ENCODE assay signal across 8 cellular contexts in the genomic region with DNA sequence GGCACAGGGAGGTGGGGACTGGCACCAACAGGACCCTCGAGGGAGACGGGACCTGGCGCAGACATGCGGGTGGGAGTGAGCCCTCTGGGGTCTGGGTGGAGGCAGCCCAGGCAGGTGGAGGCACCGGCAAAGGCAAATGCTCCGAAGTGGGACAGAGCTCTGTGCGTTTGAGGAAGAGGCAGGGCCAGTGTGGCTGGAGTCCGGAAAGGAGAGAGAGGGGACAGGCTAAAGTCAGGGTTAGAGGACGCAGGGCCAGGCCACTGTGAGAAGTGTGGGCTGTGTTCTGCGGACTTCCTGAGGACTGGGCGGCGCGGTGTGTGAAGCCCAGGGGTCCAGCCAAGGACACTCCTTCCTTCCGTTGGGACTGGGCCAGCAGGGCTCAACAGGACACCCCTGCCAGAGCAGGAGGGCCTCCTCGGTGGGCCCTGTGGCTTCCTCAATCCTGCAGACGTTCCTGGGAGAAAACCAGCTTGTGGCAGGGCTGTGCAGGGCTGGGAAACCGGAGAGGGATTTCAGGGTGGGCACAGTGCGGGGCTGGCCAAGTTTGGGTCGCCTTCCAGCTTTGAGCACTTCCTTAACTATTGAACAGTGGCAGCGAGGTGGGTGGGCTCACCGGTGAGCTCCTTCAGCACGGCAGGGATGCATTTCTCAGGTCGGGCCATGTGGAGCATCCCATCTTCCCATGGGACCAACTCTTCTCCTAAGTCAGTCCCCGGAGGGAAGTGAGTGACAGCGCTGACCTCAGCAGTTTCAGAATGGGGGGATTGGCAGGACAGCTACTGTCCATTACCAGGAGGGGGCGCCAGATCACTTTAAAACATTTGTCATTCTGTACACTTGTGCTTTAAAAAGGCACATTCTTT. TPM values are rescaled to one million over a fixed set of nuclear protein-coding genes. Genes with fewer than 3 reads are reported as not detected.
DNase-seq lines count a peak whose midpoint lies in the region; ATAC-seq and FAIRE-seq lines count a peak whose summit lies in the region.

No MANE protein-coding gene starts in this region.

- no peaks in the 10 kb centered on the region for H3K79me2 ChIP-seq in mesendoderm (ENCODE audit: control insufficient read depth, insufficient read depth, low read length)

- no peak for ATAC-seq in HG02588 (IDR thresholded peaks at IDR 0.05; ENCODE audit: unreplicated experiment)

- H3K79me1 ChIP-seq in mesendoderm (ENCODE audit: low read length), result no peaks in the 10 kb centered on the region

- H3K56ac ChIP-seq in mesendoderm (ENCODE audit: low read length), result no peak overlapping the region

- FAIRE-seq in GM18507 (lab: Jason Lieb, UNC), result peak; percentile 70

- H3K36me3 ChIP-seq in mesendoderm (ENCODE audit: control insufficient read depth, insufficient read depth, low read length), result no peaks in the 10 kb centered on the region

- H2BK5ac ChIP-seq in mesendoderm (ENCODE audit: low read length), result no peak overlapping the region

- no CpG with 5 or more reads among the region's 26 CpGs for WGBS in mesendoderm (ENCODE audit: extremely low coverage, insufficient coverage, low lambda C conversion rate)

- intact Hi-C loops in activated CD4-positive, alpha-beta T cell treated with anti-CD3 and anti-CD28 coated beads, Interleukin-2, amount 10 ng/mL, durations not matched to agents 24 days and 14 days (cut with micrococcal nuclease), result loop anchor here (1.0 to 5.0 kb wide), 4 partner anchors 50 to 548 kb away; a partner anchor contains a TSS

- no peak overlapping the region for H4K5ac ChIP-seq in mesendoderm (ENCODE audit: low read length)

- H2BK15ac ChIP-seq in mesendoderm (replicated peaks; ENCODE audit: low read depth), result no peak overlapping the region

- no peaks in the 10 kb centered on the region for H3K27me3 ChIP-seq in mesendoderm (ENCODE audit: insufficient read depth, low read length, poor library complexity)

- no peak overlapping the region for H2AK5ac ChIP-seq in mesendoderm (ENCODE audit: low read length)

- H3K4ac ChIP-seq in mesendoderm (ENCODE audit: low read depth, low read length), result no peak overlapping the region

- peaks cover 14% of the 10 kb centered on the region for H3K4me1 Mint-ChIP-seq in activated CD4-positive, alpha-beta T cell treated with anti-CD3 and anti-CD28 coated beads, Interleukin-2, amount 10 ng/mL, durations not matched to agents 24 days and 14 days

- no peak overlapping the region for H3K9ac ChIP-seq in mesendoderm (ENCODE audit: low read length)

- H3K27ac ChIP-seq in mesendoderm (ENCODE audit: low read depth, low read length), result no peak overlapping the region

- no peaks in the 10 kb centered on the region for H3K36me3 Mint-ChIP-seq in activated CD4-positive, alpha-beta T cell treated with anti-CD3 and anti-CD28 coated beads, Interleukin-2, amount 10 ng/mL, durations not matched to agents 24 days and 14 days (ENCODE audit: low read depth)

- peaks cover 15% of the 10 kb centered on the region for H3K27me3 Mint-ChIP-seq in activated CD4-positive, alpha-beta T cell treated with anti-CD3 and anti-CD28 coated beads, Interleukin-2, amount 10 ng/mL, durations not matched to agents 24 days and 14 days

- peak overlapping the region; percentile 88 for H3K27ac Mint-ChIP-seq in activated CD4-positive, alpha-beta T cell treated with anti-CD3 and anti-CD28 coated beads, Interleukin-2, amount 10 ng/mL, durations not matched to agents 24 days and 14 days

- DNase-seq in AG08395 (ENCODE audit: low spot score), result peak; percentile 51
- peak; percentile 43 for DNase-seq in GM18507 (ENCODE audit: extremely low spot score, insufficient read length, low read depth)
- peak; percentile 44 for DNase-seq in NCI-H345 treated with DMSO at 0.1 percent for 48 hours (lab: John Stamatoyannopoulos, UW; ENCODE audit: unreplicated experiment)
- peak; percentile 87 for DNase-seq in activated CD4-positive, alpha-beta T cell treated with anti-CD3 and anti-CD28 coated beads, Interleukin-2, amount 10 ng/mL, durations not matched to agents 24 days and 14 days
- DNase-seq in dedifferentiated amniotic fluid mesenchymal stem cell (ENCODE audit: extremely low spot score), result peak; percentile 82
- DNase-seq in mesendoderm, result peak; percentile 71
- DNase-seq in stimulated activated naive CD4-positive, alpha-beta T cell (lab: John Stamatoyannopoulos, UW), result peak in 5 of 6 experiments; percentile 16 to 58 (median 36)

- no peak overlapping the region for H3K4me2 ChIP-seq in mesendoderm (ENCODE audit: low read length)

- H3K18ac ChIP-seq in mesendoderm (ENCODE audit: low read length), result no peak overlapping the region

- no peak overlapping the region for H3K4me3 ChIP-seq in mesendoderm (ENCODE audit: low read length)

- peak overlapping the region; percentile 40 for H3K4me3 Mint-ChIP-seq in activated CD4-positive, alpha-beta T cell treated with anti-CD3 and anti-CD28 coated beads, Interleukin-2, amount 10 ng/mL, durations not matched to agents 24 days and 14 days

- H3K23ac ChIP-seq in mesendoderm (ENCODE audit: low read length), result no peak overlapping the region

- no peak overlapping the region for H4K8ac ChIP-seq in mesendoderm (ENCODE audit: low read depth, low read length)

- no peaks in the 10 kb centered on the region for H3K9me3 Mint-ChIP-seq in activated CD4-positive, alpha-beta T cell treated with anti-CD3 and anti-CD28 coated beads, Interleukin-2, amount 10 ng/mL, durations not matched to agents 24 days and 14 days

- H2BK120ac ChIP-seq in mesendoderm (ENCODE audit: low read depth, low read length), result no peak overlapping the region

- H3K4me1 ChIP-seq in mesendoderm (ENCODE audit: control insufficient read depth, low read depth, low read length), result no peaks in the 10 kb centered on the region

RNA-seq across cellular contexts. Expression of a gene that starts 22.5 kb away (rescaled TPM):
- total RNA-seq in activated CD4-positive, alpha-beta T cell treated with anti-CD3 and anti-CD28 coated beads, Interleukin-2, amount 10 ng/mL, durations not matched to agents 24 days and 14 days, result 5.7 and 6.3 TPM in 2 replicates
- polyA plus RNA-seq in mesendoderm (2013, experiment 1 of 2), result 4.0 TPM
- 4.3 TPM for polyA plus RNA-seq in mesendoderm (2013, experiment 2 of 2)

RNA-seq across cellular contexts. Expression of a gene that starts 22.8 kb away (rescaled TPM):
- 61.2 and 68.3 TPM in 2 replicates for total RNA-seq in activated CD4-positive, alpha-beta T cell treated with anti-CD3 and anti-CD28 coated beads, Interleukin-2, amount 10 ng/mL, durations not matched to agents 24 days and 14 days
- polyA plus RNA-seq in mesendoderm (2013, experiment 1 of 2), result 77.5 TPM
- polyA plus RNA-seq in mesendoderm (2013, experiment 2 of 2), result 81.0 TPM

RNA-seq across cellular contexts. Expression of a gene that starts 41.8 kb away (rescaled TPM):
- total RNA-seq in activated CD4-positive, alpha-beta T cell treated with anti-CD3 and anti-CD28 coated beads, Interleukin-2, amount 10 ng/mL, durations not matched to agents 24 days and 14 days, result 9.8 and 12.3 TPM in 2 replicates
- polyA plus RNA-seq in mesendoderm (2013, experiment 1 of 2), result 120 TPM
- 118 TPM for polyA plus RNA-seq in mesendoderm (2013, experiment 2 of 2)

RNA-seq across cellular contexts. Expression of a gene that starts 49.8 kb away (rescaled TPM):
- 68.3 and 72.9 TPM in 2 replicates for total RNA-seq in activated CD4-positive, alpha-beta T cell treated with anti-CD3 and anti-CD28 coated beads, Interleukin-2, amount 10 ng/mL, durations not matched to agents 24 days and 14 days
- polyA plus RNA-seq in mesendoderm (2013, experiment 1 of 2), result 118 TPM
- polyA plus RNA-seq in mesendoderm (2013, experiment 2 of 2), result 114 TPM

Comparison
In these comparisons a context has a peak if more than half of its experiments do, and no peak if none do; other contexts are left out.
1. DNase-seq: peak in every context shown above with its lines; median percentile 87 in activated CD4-positive, alpha-beta T cell treated with anti-CD3 and anti-CD28 coated beads, Interleukin-2, amount 10 ng/mL, durations not matched to agents 24 days and 14 days; 82 in dedifferentiated amniotic fluid mesenchymal stem cell; 71 in mesendoderm; 51 in AG08395; 44 in NCI-H345 treated with DMSO at 0.1 percent for 48 hours; 43 in GM18507; 36 in stimulated activated naive CD4-positive, alpha-beta T cell.